In the genomic region with DNA sequence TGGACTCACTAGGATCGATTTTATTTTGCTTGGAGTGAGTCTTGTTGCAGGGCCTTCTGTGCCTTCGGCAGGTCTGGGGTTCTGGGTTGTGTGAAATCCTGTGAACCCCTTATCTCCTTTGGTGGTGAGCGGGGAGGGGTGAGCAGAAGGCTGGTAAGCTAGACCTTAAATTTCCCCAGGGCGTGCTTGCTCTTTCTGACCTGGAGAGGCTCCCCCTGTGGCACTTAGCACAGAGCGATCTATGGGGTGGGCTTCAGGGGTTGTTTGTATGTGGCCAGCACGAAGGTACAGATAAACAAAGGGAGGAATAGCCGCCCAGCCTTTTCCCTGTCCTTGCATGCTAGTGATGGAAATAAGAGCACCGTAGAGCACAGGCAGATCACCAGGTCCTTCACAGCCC, we compare ENCODE assay signal across 8 cellular contexts. TPM values are rescaled to one million over a fixed set of nuclear protein-coding genes. Genes with fewer than 3 reads are reported as not detected.
"Had no signal": no experiment of that assay in that cellular context is flagged by ENCODE, and none has a peak within 500 bp of the region (broad histone marks: within the 10 kb centered on the region; RNA-seq: fewer than 3 reads in every experiment).

No MANE protein-coding gene starts in this region.

- H3K9ac ChIP-seq: GM23248 had no signal

- H3K4me3 Mint-ChIP-seq: HFFc6 had no signal

- H3K9me3 ChIP-seq: HAP-1 had no signal

- H3K4me3 ChIP-seq: GM23248, HAP-1, K562 had no signal

- H3K27ac ChIP-seq: GM23248 had no signal

- ATAC-seq: HCT116, K562 had no signal

- DNase-seq: GM23248, HFFc6, IMR-90, KG1 had no signal

- H2AFZ ChIP-seq: GM23248 had no signal

- H3K36me3 ChIP-seq: HAP-1 had no signal

- H3K27ac Mint-ChIP-seq: HFFc6 had no signal

RNA-seq across cellular contexts. Expression of gene CACNA2D3, which starts 11.8 kb away (rescaled TPM):
- total RNA-seq: HT-29, K562 had no signal
